8 cellular contexts compared by ENCODE assay signal in genomic region chr3:147120029-147120428, GRCh38.
DNase-seq lines count a peak whose midpoint lies in the region; TF ChIP-seq lines count a peak whose summit lies in the region.

No MANE protein-coding gene starts in this region.

- no peaks in the 10 kb centered on the region for H3K79me2 ChIP-seq in parathyroid adenoma

- H3K4me1 ChIP-seq in parathyroid adenoma: no peaks in the 10 kb centered on the region
- no peaks in the 10 kb centered on the region for H3K4me1 ChIP-seq in thyroid gland

- no peak overlapping the region for H3K9ac ChIP-seq in parathyroid adenoma

- H3K4me3 ChIP-seq in dorsolateral prefrontal cortex (no peak overlapping the region), parathyroid adenoma (ENCODE audit: low read depth, low read length) (no peak overlapping the region), thyroid gland (replicated peaks in 1 of 3) (no peak overlapping the region)

- TF ChIP-seq CTCF in dorsolateral prefrontal cortex (IDR thresholded peaks at IDR 0.05 in 54 of 56, conservative IDR thresholded peaks at IDR 0.05 in 2 of 56; ENCODE audit: low read depth in 1 of 56, partially characterized antibody in 56 of 56) (peak in 53 of 56 donors; percentile 25 to 66 (median 50)), parathyroid adenoma (IDR thresholded peaks at IDR 0.05) (peak; percentile 14), thyroid gland (IDR thresholded peaks at IDR 0.05) (peak in 1 of 6 experiments; percentile 22)

- TF ChIP-seq POLR2A in thyroid gland (IDR thresholded peaks at IDR 0.05): no peak

- H3K4me2 ChIP-seq in parathyroid adenoma (ENCODE audit: low read length): no peak overlapping the region

- H2AFZ ChIP-seq in parathyroid adenoma: no peak overlapping the region

- DNase-seq in NCI-H2081 (lab: John Stamatoyannopoulos, UW) (peak; percentile 20 to 27), NCI-H2081 treated with DMSO at 0.1 percent for 48 hours (lab: John Stamatoyannopoulos, UW) (no peak), NCI-H1105 treated with DMSO at 0.1 percent for 48 hours (lab: John Stamatoyannopoulos, UW) (peak; percentile 56), dorsolateral prefrontal cortex (no peak), thyroid gland (no peak), ecto neural progenitor cell (ENCODE audit: low spot score) (no peak)
- no peak for DNase-seq in activated CD8-positive, alpha-beta memory T cell treated with anti-CD3 and anti-CD28 coated beads, Interleukin-2, amount 50 U/mL, for 48 hours

- no peaks in the 10 kb centered on the region for H3K36me3 ChIP-seq in parathyroid adenoma (ENCODE audit: control insufficient read depth, insufficient read depth, low read length)
- no peaks in the 10 kb centered on the region for H3K36me3 ChIP-seq in thyroid gland

- H3K27me3 ChIP-seq in dorsolateral prefrontal cortex (peaks cover 0 to 4% (median 0%) of the 10 kb centered on the region in 45 donors), parathyroid adenoma (ENCODE audit: control insufficient read depth, insufficient read depth, low read length) (no peaks in the 10 kb centered on the region), thyroid gland (no peaks in the 10 kb centered on the region)

- peak overlapping the region in 1 of 59 donors; percentile 49 for H3K27ac ChIP-seq in dorsolateral prefrontal cortex
- no peak overlapping the region for H3K27ac ChIP-seq in parathyroid adenoma
- no peak overlapping the region for H3K27ac ChIP-seq in thyroid gland

- intact Hi-C loops in dorsolateral prefrontal cortex (cut with DNase I) (loop anchor here in 1 of 2 donors (10.0 kb wide), 1 partner anchor 955 kb away; no protein-coding TSS in a partner anchor), thyroid gland (cut with DNase I) (no loop called here)

- 9 to 19% methylated on average over 4 of the region's 4 CpGs for WGBS in thyroid gland, 2 donors

- H3K9me3 ChIP-seq in parathyroid adenoma (ENCODE audit: control insufficient read depth, low read length) (no peaks in the 10 kb centered on the region), thyroid gland (no peaks in the 10 kb centered on the region)

Comparison
In these comparisons a context has a peak if more than half of its experiments do, and no peak if none do; other contexts are left out.
1. DNase-seq: peak in NCI-H2081 (2 of 2) and NCI-H1105 treated with DMSO at 0.1 percent for 48 hours (single experiment); none in NCI-H2081 treated with DMSO at 0.1 percent for 48 hours (single experiment), dorsolateral prefrontal cortex (0 of 10), thyroid gland (0 of 2), ecto neural progenitor cell (single experiment) and activated CD8-positive, alpha-beta memory T cell treated with anti-CD3 and anti-CD28 coated beads, Interleukin-2, amount 50 U/mL, for 48 hours (single experiment).